In genomic region chr5:161988069-161988468, GRCh38 we compare ENCODE assay signal across 9 cellular contexts.
"Had no signal": no experiment of that assay in that cellular context is flagged by ENCODE, and none has a peak within 500 bp of the region (broad histone marks: within the 10 kb centered on the region; RNA-seq: fewer than 3 reads in every experiment).

No MANE protein-coding gene starts in this region.

- H3K9me3 ChIP-seq: HAP-1 had no signal

- H3K36me3 ChIP-seq: HAP-1 had no signal

- ATAC-seq: GM23338, HCT116 had no signal

- H3K27ac ChIP-seq: GM23248 had no signal

- H3K4me3 ChIP-seq: GM23248, GM23338, HAP-1 had no signal

- DNase-seq: GM23248, GOT3, H7, H9, HCEC 1CT, HFFc6 had no signal
